In genomic region chr9:85713897-85714296, GRCh38 we compare ENCODE assay signal across 2 cellular contexts.
A peak's percentile ranks its signal among the peaks of the same experiment; 100 is the strongest.
TF ChIP-seq lines count a peak whose summit lies in the region.

No MANE protein-coding gene starts in this region.

TF ChIP-seq in HEK293, 187 proteins besides CTCF, POLR2A, EP300 and RAD21 (continued from another document and continues in another):
- TF ChIP-seq PRDM4 (tag by site-specific recombination; IDR thresholded peaks at IDR 0.05) = peak; percentile 81; the same call in 1 of the 2 replicates
- no peak for TF ChIP-seq ZNF16 (tag by site-specific recombination; IDR thresholded peaks at IDR 0.05; ENCODE audit: low read depth)
- no peak for TF ChIP-seq ZNF132 (tag by site-specific recombination; IDR thresholded peaks at IDR 0.05; ENCODE audit: borderline replicate concordance)
- no peak for TF ChIP-seq INSM2 (tag by site-specific recombination; IDR thresholded peaks at IDR 0.05)
- no peak for TF ChIP-seq ZFP37 (tag by site-specific recombination; IDR thresholded peaks at IDR 0.05)
- no peak for TF ChIP-seq ZNF362 (tag by site-specific recombination; IDR thresholded peaks at IDR 0.05)
- TF ChIP-seq ZNF18 (tag by site-specific recombination; IDR thresholded peaks at IDR 0.05) = peak; percentile 47; the same call in 1 of the 2 replicates
- no peak for TF ChIP-seq ZBTB49 (tag by site-specific recombination; IDR thresholded peaks at IDR 0.05; ENCODE audit: low read depth)
- no peak for TF ChIP-seq TSHZ1 (tag by site-specific recombination; IDR thresholded peaks at IDR 0.05; ENCODE audit: borderline replicate concordance)

TF ChIP-seq in WTC11, 78 proteins besides CTCF, POLR2A, EP300 and RAD21 (continued from another document):
- no peak for TF ChIP-seq ARID4B (CRISPR knock-in tag; IDR thresholded peaks at IDR 0.05; ENCODE audit: borderline replicate concordance)
- no peak for TF ChIP-seq AFF4 (CRISPR knock-in tag; IDR thresholded peaks at IDR 0.05; ENCODE audit: borderline replicate concordance)
- no peak for TF ChIP-seq ZNF263 (CRISPR knock-in tag; IDR thresholded peaks at IDR 0.05; ENCODE audit: low read depth)
- TF ChIP-seq HMGXB4 (CRISPR knock-in tag; IDR thresholded peaks at IDR 0.05) = no peak
- no peak for TF ChIP-seq CBFB (CRISPR knock-in tag; IDR thresholded peaks at IDR 0.05; ENCODE audit: low read depth)
- TF ChIP-seq ZNF532 (CRISPR knock-in tag; IDR thresholded peaks at IDR 0.05; ENCODE audit: borderline replicate concordance) = no peak
- TF ChIP-seq FOXP1 (CRISPR knock-in tag; IDR thresholded peaks at IDR 0.05; ENCODE audit: borderline replicate concordance) = no peak
- no peak for TF ChIP-seq TCF7 (CRISPR knock-in tag; IDR thresholded peaks at IDR 0.05; ENCODE audit: low read depth)
- no peak for TF ChIP-seq TEAD1 (CRISPR knock-in tag; IDR thresholded peaks at IDR 0.05)
- TF ChIP-seq ZSCAN18 (CRISPR knock-in tag; IDR thresholded peaks at IDR 0.05) = no peak
- TF ChIP-seq GABPB1 (CRISPR knock-in tag; IDR thresholded peaks at IDR 0.05) = no peak
